9 cellular contexts compared by ENCODE assay signal in the genomic region with DNA sequence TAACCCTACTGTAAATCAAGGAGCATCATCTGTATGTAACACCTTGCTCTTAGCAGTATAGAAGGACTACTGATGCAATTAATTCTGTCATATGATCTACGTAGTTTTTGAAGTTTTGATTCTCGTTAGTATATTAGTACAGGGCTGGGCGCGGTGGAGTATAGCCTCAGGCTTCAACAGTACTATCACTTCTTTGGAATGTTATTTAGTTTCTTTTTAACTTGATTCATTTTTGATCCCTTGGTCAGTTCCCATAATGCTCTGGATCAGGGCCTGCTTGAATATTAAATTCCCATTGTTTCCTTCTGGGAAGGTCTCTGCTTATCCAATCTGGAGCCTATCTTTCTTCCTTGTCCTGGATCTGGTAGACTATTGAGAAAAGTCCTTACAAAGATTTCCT. TPM values are rescaled to one million over a fixed set of nuclear protein-coding genes. Genes with fewer than 3 reads are reported as not detected.
DNase-seq lines count a peak whose midpoint lies in the region; ATAC-seq and TF ChIP-seq lines count a peak whose summit lies in the region.
"Had no signal": no experiment of that assay in that cellular context is flagged by ENCODE, and none has a peak within 500 bp of the region (broad histone marks: within the 10 kb centered on the region; RNA-seq: fewer than 3 reads in every experiment).

No MANE protein-coding gene starts in this region.

- H3K4me3 Mint-ChIP-seq in IgD-negative memory B cell (peak overlapping the region in 2 of 4 donors; percentile 50 to 70), memory B cell (peak overlapping the region; percentile 21), GM23338 (no peak overlapping the region)

- H3K27me3 Mint-ChIP-seq in IgD-negative memory B cell (no peaks in the 10 kb centered on the region), memory B cell (no peaks in the 10 kb centered on the region), GM23338 (ENCODE audit: insufficient read depth, low read depth, poor library complexity) (peaks cover 3% of the 10 kb centered on the region)

- H3K4me3 ChIP-seq in brain microvascular endothelial cell (ENCODE audit: low read depth, low read length) (no peak overlapping the region), GM23338 (no peak overlapping the region)

- DNase-seq in ACHN (peak; percentile 73), brain microvascular endothelial cell (peak; percentile 25), memory B cell (ENCODE audit: low spot score in 2 of 2) (no peak), GM23338 (ENCODE audit: low spot score) (no peak), NCI-H69 (lab: John Stamatoyannopoulos, UW) (no peak), NCI-H526 (lab: John Stamatoyannopoulos, UW) (no peak)
- no peak for DNase-seq in effector CD8-positive, alpha-beta T cell (lab: John Stamatoyannopoulos, UW)
- DNase-seq: Karpas-422 had no signal

- no peaks in the 10 kb centered on the region for H3K9me2 ChIP-seq in GM23338 (ENCODE audit: insufficient read depth)

- no peak for ATAC-seq in memory B cell (ENCODE audit: low read depth)
- no peak for ATAC-seq in GM23338

- peaks cover 28 to 44% (median 29%) of the 10 kb centered on the region in 3 donors for H3K4me1 Mint-ChIP-seq in IgD-negative memory B cell
- peaks cover 27% of the 10 kb centered on the region for H3K4me1 Mint-ChIP-seq in memory B cell
- peaks cover 5% of the 10 kb centered on the region; the same call in 2 of the 3 replicates for H3K4me1 Mint-ChIP-seq in GM23338

- H3K36me3 ChIP-seq in brain microvascular endothelial cell (replicated peaks) (no peaks in the 10 kb centered on the region), GM23338 (ENCODE audit: insufficient read depth) (no peaks in the 10 kb centered on the region)

- H3K36me3 Mint-ChIP-seq in IgD-negative memory B cell, result peaks cover 2% of the 10 kb centered on the region
- peaks cover 2% of the 10 kb centered on the region for H3K36me3 Mint-ChIP-seq in memory B cell
- H3K36me3 Mint-ChIP-seq in GM23338 (ENCODE audit: low read depth), result no peaks in the 10 kb centered on the region

- in situ Hi-C loops in ACHN (cut with HindIII; ENCODE audit: low pct_ligation_motif_present, low pct_unique_long_range_greater_than_20kb, low sequenced_read_pairs) (no loop called here), brain microvascular endothelial cell (cut with HindIII; ENCODE audit: low pct_ligation_motif_present, low sequenced_read_pairs) (no loop called here)

- no peak overlapping the region for H2AFZ ChIP-seq in GM23338

- no peaks in the 10 kb centered on the region for H3F3A ChIP-seq in GM23338 (replicated peaks; ENCODE audit: low read depth)

- H3K4me2 ChIP-seq in GM23338, result no peak overlapping the region

- H3K9me3 Mint-ChIP-seq in IgD-negative memory B cell (no peaks in the 10 kb centered on the region), memory B cell (no peaks in the 10 kb centered on the region), GM23338 (no peaks in the 10 kb centered on the region)

- H4K20me1 ChIP-seq in GM23338 (replicated peaks; ENCODE audit: insufficient read depth), result no peaks in the 10 kb centered on the region

- no peaks in the 10 kb centered on the region for H3K4me1 ChIP-seq in GM23338 (ENCODE audit: insufficient read depth)

- TF ChIP-seq CTCF in brain microvascular endothelial cell (IDR thresholded peaks at IDR 0.05; ENCODE audit: low read depth, low read length, missing control alignments) (no peak), GM23338 (conservative IDR thresholded peaks at IDR 0.05; ENCODE audit: low read depth in 2 of 2) (no peak)

- no peaks in the 10 kb centered on the region for H3K79me2 ChIP-seq in GM23338 (replicated peaks; ENCODE audit: insufficient read depth)

- H3K27me3 ChIP-seq in brain microvascular endothelial cell (replicated peaks), result no peaks in the 10 kb centered on the region
- H3K27me3 ChIP-seq in GM23338 (ENCODE audit: insufficient read depth), result no peaks in the 10 kb centered on the region

- H3K27ac Mint-ChIP-seq in IgD-negative memory B cell (peak overlapping the region in 2 of 3 donors; percentile 6 to 86), memory B cell (no peak overlapping the region), GM23338 (no peak overlapping the region)

- H3K27ac ChIP-seq in brain microvascular endothelial cell, result peak overlapping the region; percentile 95
- no peak overlapping the region for H3K27ac ChIP-seq in GM23338 (ENCODE audit: low read depth)

TF ChIP-seq in GM23338, 12 proteins besides CTCF, POLR2A, EP300 and RAD21:
- TF ChIP-seq ZNF331 (CRISPR knock-in tag; IDR thresholded peaks at IDR 0.05; ENCODE audit: low read depth) (no peak), STAT1 (IDR thresholded peaks at IDR 0.05; ENCODE audit: unreplicated experiment) (no peak)
- TF ChIP-seq, protein P1, sequence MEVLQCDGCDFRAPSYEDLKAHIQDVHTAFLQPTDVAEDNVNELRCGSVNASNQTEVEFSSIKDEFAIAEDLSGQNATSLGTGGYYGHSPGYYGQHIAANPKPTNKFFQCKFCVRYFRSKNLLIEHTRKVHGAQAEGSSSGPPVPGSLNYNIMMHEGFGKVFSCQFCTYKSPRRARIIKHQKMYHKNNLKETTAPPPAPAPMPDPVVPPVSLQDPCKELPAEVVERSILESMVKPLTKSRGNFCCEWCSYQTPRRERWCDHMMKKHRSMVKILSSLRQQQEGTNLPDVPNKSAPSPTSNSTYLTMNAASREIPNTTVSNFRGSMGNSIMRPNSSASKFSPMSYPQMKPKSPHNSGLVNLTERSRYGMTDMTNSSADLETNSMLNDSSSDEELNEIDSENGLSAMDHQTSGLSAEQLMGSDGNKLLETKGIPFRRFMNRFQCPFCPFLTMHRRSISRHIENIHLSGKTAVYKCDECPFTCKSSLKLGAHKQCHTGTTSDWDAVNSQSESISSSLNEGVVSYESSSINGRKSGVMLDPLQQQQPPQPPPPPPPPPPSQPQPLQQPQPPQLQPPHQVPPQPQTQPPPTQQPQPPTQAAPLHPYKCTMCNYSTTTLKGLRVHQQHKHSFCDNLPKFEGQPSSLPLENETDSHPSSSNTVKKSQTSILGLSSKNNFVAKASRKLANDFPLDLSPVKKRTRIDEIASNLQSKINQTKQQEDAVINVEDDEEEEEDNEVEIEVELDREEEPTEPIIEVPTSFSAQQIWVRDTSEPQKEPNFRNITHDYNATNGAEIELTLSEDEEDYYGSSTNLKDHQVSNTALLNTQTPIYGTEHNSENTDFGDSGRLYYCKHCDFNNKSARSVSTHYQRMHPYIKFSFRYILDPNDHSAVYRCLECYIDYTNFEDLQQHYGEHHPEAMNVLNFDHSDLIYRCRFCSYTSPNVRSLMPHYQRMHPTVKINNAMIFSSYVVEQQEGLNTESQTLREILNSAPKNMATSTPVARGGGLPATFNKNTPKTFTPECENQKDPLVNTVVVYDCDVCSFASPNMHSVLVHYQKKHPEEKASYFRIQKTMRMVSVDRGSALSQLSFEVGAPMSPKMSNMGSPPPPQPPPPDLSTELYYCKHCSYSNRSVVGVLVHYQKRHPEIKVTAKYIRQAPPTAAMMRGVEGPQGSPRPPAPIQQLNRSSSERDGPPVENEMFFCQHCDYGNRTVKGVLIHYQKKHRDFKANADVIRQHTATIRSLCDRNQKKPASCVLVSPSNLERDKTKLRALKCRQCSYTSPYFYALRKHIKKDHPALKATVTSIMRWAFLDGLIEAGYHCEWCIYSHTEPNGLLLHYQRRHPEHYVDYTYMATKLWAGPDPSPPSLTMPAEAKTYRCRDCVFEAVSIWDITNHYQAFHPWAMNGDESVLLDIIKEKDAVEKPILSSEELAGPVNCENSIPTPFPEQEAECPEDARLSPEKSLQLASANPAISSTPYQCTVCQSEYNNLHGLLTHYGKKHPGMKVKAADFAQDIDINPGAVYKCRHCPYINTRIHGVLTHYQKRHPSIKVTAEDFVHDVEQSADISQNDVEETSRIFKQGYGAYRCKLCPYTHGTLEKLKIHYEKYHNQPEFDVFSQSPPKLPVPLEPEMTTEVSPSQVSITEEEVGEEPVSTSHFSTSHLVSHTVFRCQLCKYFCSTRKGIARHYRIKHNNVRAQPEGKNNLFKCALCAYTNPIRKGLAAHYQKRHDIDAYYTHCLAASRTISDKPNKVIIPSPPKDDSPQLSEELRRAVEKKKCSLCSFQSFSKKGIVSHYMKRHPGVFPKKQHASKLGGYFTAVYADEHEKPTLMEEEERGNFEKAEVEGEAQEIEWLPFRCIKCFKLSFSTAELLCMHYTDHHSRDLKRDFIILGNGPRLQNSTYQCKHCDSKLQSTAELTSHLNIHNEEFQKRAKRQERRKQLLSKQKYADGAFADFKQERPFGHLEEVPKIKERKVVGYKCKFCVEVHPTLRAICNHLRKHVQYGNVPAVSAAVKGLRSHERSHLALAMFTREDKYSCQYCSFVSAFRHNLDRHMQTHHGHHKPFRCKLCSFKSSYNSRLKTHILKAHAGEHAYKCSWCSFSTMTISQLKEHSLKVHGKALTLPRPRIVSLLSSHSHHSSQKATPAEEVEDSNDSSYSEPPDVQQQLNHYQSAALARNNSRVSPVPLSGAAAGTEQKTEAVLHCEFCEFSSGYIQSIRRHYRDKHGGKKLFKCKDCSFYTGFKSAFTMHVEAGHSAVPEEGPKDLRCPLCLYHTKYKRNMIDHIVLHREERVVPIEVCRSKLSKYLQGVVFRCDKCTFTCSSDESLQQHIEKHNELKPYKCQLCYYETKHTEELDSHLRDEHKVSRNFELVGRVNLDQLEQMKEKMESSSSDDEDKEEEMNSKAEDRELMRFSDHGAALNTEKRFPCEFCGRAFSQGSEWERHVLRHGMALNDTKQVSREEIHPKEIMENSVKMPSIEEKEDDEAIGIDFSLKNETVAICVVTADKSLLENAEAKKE (CRISPR knock-in tag; IDR thresholded peaks at IDR 0.05), result no peak

RNA-seq across cellular contexts. Expression of a gene that starts 23.9 kb away (rescaled TPM):
- polyA plus RNA-seq in IgD-negative memory B cell (2.5 TPM), GM23338 (2016; fragmentation: Nextera tagmentation; extraction: Ambion mirVana) (4.3 and 4.4 TPM in 2 replicates)
- total RNA-seq in GM23338 (2014; rRNA removed; shearing (Covaris generic)), result 12.4 and 15.4 TPM in 2 replicates

Comparison
In these comparisons a context has a peak if more than half of its experiments do, and no peak if none do; other contexts are left out.
1. DNase-seq: peak in ACHN (single experiment) and brain microvascular endothelial cell (single experiment); none in memory B cell (0 of 2), GM23338 (single experiment), NCI-H69 (single experiment), NCI-H526 (0 of 2) and effector CD8-positive, alpha-beta T cell (single experiment).
2. H3K27ac Mint-ChIP-seq: peak in IgD-negative memory B cell (2 of 3); none in memory B cell (single experiment) and GM23338 (single experiment).